In the genomic region with DNA sequence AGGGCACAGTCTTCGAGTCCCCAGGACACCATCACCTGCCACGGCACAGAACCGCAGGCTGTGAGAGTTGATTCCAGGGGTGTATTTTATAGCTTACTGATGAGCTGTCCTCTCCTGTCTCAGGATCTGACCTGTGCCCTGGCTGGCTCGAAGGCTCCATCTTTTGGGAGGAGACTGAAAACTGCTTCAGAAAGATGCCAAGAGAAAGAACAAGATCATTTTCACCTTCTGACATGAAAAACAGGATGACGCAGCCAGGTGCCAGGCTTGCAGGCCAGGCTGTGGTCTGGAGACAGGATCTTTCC, we compare ENCODE assay signal across 25 cellular contexts. TPM values are rescaled to one million over a fixed set of nuclear protein-coding genes. Genes with fewer than 3 reads are reported as not detected.
DNase-seq lines count a peak whose midpoint lies in the region; ATAC-seq and TF ChIP-seq lines count a peak whose summit lies in the region.
"Had no signal": no experiment of that assay in that cellular context is flagged by ENCODE, and none has a peak within 500 bp of the region (broad histone marks: within the 10 kb centered on the region; RNA-seq: fewer than 3 reads in every experiment).

No MANE protein-coding gene starts in this region.

- no peak overlapping the region for H2BK5ac ChIP-seq in IMR-90 (ENCODE audit: low read depth, low read length, poor library complexity, severe bottlenecking)

- peak overlapping the region; percentile 95 for H3K4me2 ChIP-seq in BLaER1
- H3K4me2 ChIP-seq in IMR-90 (ENCODE audit: low read depth, low read length) = no peak overlapping the region

- H3K4ac ChIP-seq in IMR-90 (ENCODE audit: low read depth, low read length) = no peak overlapping the region

- no peak overlapping the region for H3K14ac ChIP-seq in IMR-90 (replicated peaks; ENCODE audit: low read depth, low read length)

- in situ Hi-C loops in IMR-90 (cut with MboI; ENCODE audit: low sequenced_read_pairs) = no loop called here

- intact Hi-C loops in IMR-90 (cut with micrococcal nuclease) = no loop called here
- intact Hi-C loops in sciatic nerve (cut with DNase I) = no loop called here

- peaks cover 36% of the 10 kb centered on the region for H4K20me1 ChIP-seq in BLaER1
- no peaks in the 10 kb centered on the region for H4K20me1 ChIP-seq in IMR-90 (ENCODE audit: insufficient read depth, low read length)

- H3K36me3 ChIP-seq in BLaER1 = no peaks in the 10 kb centered on the region
- H3K36me3 ChIP-seq in IMR-90 (ENCODE audit: control insufficient read depth, insufficient read depth, low read length) = no peaks in the 10 kb centered on the region
- H3K36me3 ChIP-seq: BE2C, SJCRH30 had no signal

- no peak overlapping the region for H2AK9ac ChIP-seq in IMR-90 (replicated peaks; ENCODE audit: low read depth, low read length, poor library complexity)

- H4K5ac ChIP-seq in IMR-90 (ENCODE audit: low read depth, low read length) = no peak overlapping the region

- no peak for TF ChIP-seq POLR2A in IMR-90 (IDR thresholded peaks at IDR 0.05; ENCODE audit: low read depth, low read length)

- H3K18ac ChIP-seq in IMR-90 (ENCODE audit: low read depth, low read length) = no peak overlapping the region

- H3K27ac ChIP-seq in BLaER1 = no peak overlapping the region
- H3K27ac ChIP-seq in IMR-90 (ENCODE audit: insufficient read depth, low read length) = no peak overlapping the region
- H3K27ac ChIP-seq: HL-60, SJCRH30 had no signal

- DNase-seq in IMR-90 (no peak), iPS-NIHi7 (ENCODE audit: extremely low spot score) (peak; percentile 10), sciatic nerve (ENCODE audit: low spot score) (no peak), NCI-H510A treated with DMSO at 0.1 percent for 48 hours (lab: John Stamatoyannopoulos, UW) (no peak), HT-29 (ENCODE audit: low spot score) (no peak)
- DNase-seq: CD4-positive, alpha-beta memory T cell; DMS153; GOT3; KG1; NCI-H1092; NCI-H146; NCI-H2029; NCI-H226; NCI-H524; NCI-H774; SJCRH30 had no signal

- H3K4me3 ChIP-seq in BLaER1 (no peak overlapping the region), IMR-90 (ENCODE audit: insufficient read depth, low read depth, low read length) (no peak overlapping the region)
- H3K4me3 ChIP-seq: SJCRH30 had no signal

- CTCF ChIA-PET in IMR-90 (lab: Yijun Ruan, JAX) = no interaction called here

- BruUV-seq in IMR-90 (replicated peaks; lab: Mats Ljungman, UMichigan) = no TSS peak

- dilution Hi-C loops in IMR-90 (cut with HindIII; ENCODE audit: low sequenced_read_pairs, unreplicated experiment) = no loop called here

- H3K9me1 ChIP-seq in IMR-90 (ENCODE audit: insufficient read depth, low read length) = no peaks in the 10 kb centered on the region

- H3K4me1 ChIP-seq in BLaER1 (peaks cover 32% of the 10 kb centered on the region), IMR-90 (ENCODE audit: control insufficient read depth, insufficient read depth, low read length) (peaks cover 2% of the 10 kb centered on the region; the same call in 1 of the 2 replicates)
- H3K4me1 ChIP-seq: SJCRH30 had no signal

- H3K9me3 ChIP-seq in BLaER1 (peaks cover 12% of the 10 kb centered on the region), IMR-90 (ENCODE audit: control insufficient read depth, insufficient read depth, low read length) (no peaks in the 10 kb centered on the region)
- H3K9me3 ChIP-seq: BE2C, SJCRH30 had no signal

- peaks cover 16% of the 10 kb centered on the region; the same call in 1 of the 2 replicates for H3K27me3 ChIP-seq in BLaER1
- H3K27me3 ChIP-seq in IMR-90 (ENCODE audit: control insufficient read depth, insufficient read depth, low read length) = peaks cover 40% of the 10 kb centered on the region
- H3K27me3 ChIP-seq: BE2C, SJCRH30 had no signal

- H4K8ac ChIP-seq in IMR-90 (ENCODE audit: low read depth in 2 of 2, low read length in 2 of 2) = no peak overlapping the region

- ATAC-seq in IMR-90 (ENCODE audit: low read depth) (no peak), sciatic nerve (peak; percentile 33), GM18519 (IDR thresholded peaks at IDR 0.05; ENCODE audit: low FRiP score, unreplicated experiment) (no peak)
- ATAC-seq: HCT116, Panc1 had no signal

- WGBS in IMR-90 (ENCODE audit: extremely low coverage in 2 of 2, insufficient read length in 1 of 2), 2 experiments = 40% methylated on average over 1 of the region's 5 CpGs; no CpG with 5 or more reads in 1 of the 2 experiments

- H3K9ac ChIP-seq in BLaER1 = no peak overlapping the region
- no peak overlapping the region for H3K9ac ChIP-seq in IMR-90 (ENCODE audit: low read depth, low read length)

- TF ChIP-seq CTCF in IMR-90 (conservative IDR thresholded peaks at IDR 0.05; ENCODE audit: low read depth, low read length) = no peak

- H2BK15ac ChIP-seq in IMR-90 (ENCODE audit: low read depth, low read length) = no peak overlapping the region

- H2AK5ac ChIP-seq in IMR-90 (ENCODE audit: low read depth, low read length) = no peak overlapping the region

- no peak overlapping the region for H3K23ac ChIP-seq in IMR-90 (ENCODE audit: low read depth, low read length)

- TF ChIP-seq RAD21 in IMR-90 (IDR thresholded peaks at IDR 0.05; ENCODE audit: low read length) = no peak

- H3K79me1 ChIP-seq in IMR-90 (ENCODE audit: low read depth in 1 of 2, low read length in 2 of 2) = no peaks in the 10 kb centered on the region

- H2BK120ac ChIP-seq in IMR-90 (ENCODE audit: low read depth, low read length) = no peak overlapping the region

- POLR2A ChIA-PET in IMR-90 (lab: Charles Lee; ENCODE audit: unreplicated experiment) = no interaction called here

- no peak overlapping the region for H4K91ac ChIP-seq in IMR-90 (ENCODE audit: insufficient read depth, low read depth, low read length)

- peak overlapping the region; percentile 72 for H2AFZ ChIP-seq in IMR-90 (replicated peaks; ENCODE audit: low read length, poor library complexity)

- no peak overlapping the region for H3K56ac ChIP-seq in IMR-90 (ENCODE audit: extremely low read depth, insufficient read depth, low read length)

- H2BK20ac ChIP-seq in IMR-90 (ENCODE audit: low read depth, low read length) = no peak overlapping the region

TF ChIP-seq in IMR-90, 13 proteins besides CTCF, POLR2A, EP300 and RAD21:
- no peak for TF ChIP-seq CEBPB (IDR thresholded peaks at IDR 0.05; ENCODE audit: low read depth, low read length)
- TF ChIP-seq FOS (IDR thresholded peaks at IDR 0.05; ENCODE audit: low read depth, low read length) = no peak
- TF ChIP-seq SMC3 (IDR thresholded peaks at IDR 0.05; ENCODE audit: low read depth, low read length) = no peak
- TF ChIP-seq RFX5 (IDR thresholded peaks at IDR 0.05; ENCODE audit: low read depth, low read length) = no peak
- no peak for TF ChIP-seq RCOR1 (IDR thresholded peaks at IDR 0.05; ENCODE audit: insufficient replicate concordance, low read length)
- TF ChIP-seq MXI1 (IDR thresholded peaks at IDR 0.05; ENCODE audit: borderline replicate concordance, low read depth, low read length) = no peak
- TF ChIP-seq, protein P1, sequence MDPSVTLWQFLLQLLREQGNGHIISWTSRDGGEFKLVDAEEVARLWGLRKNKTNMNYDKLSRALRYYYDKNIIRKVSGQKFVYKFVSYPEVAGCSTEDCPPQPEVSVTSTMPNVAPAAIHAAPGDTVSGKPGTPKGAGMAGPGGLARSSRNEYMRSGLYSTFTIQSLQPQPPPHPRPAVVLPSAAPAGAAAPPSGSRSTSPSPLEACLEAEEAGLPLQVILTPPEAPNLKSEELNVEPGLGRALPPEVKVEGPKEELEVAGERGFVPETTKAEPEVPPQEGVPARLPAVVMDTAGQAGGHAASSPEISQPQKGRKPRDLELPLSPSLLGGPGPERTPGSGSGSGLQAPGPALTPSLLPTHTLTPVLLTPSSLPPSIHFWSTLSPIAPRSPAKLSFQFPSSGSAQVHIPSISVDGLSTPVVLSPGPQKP (IDR thresholded peaks at IDR 0.05; ENCODE audit: borderline replicate concordance, low read depth, low read length) = no peak
- TF ChIP-seq, protein P2, sequence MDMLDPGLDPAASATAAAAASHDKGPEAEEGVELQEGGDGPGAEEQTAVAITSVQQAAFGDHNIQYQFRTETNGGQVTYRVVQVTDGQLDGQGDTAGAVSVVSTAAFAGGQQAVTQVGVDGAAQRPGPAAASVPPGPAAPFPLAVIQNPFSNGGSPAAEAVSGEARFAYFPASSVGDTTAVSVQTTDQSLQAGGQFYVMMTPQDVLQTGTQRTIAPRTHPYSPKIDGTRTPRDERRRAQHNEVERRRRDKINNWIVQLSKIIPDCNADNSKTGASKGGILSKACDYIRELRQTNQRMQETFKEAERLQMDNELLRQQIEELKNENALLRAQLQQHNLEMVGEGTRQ (IDR thresholded peaks at IDR 0.05; ENCODE audit: low read depth, low read length) = no peak
- no peak for TF ChIP-seq MAFK (IDR thresholded peaks at IDR 0.05; ENCODE audit: low read depth, low read length)
- TF ChIP-seq MAZ (IDR thresholded peaks at IDR 0.05; ENCODE audit: borderline replicate concordance, low read depth, low read length) = no peak
- TF ChIP-seq BHLHE40 (IDR thresholded peaks at IDR 0.05; ENCODE audit: low read depth, low read length) = no peak
- TF ChIP-seq CHD1 (IDR thresholded peaks at IDR 0.05; ENCODE audit: low read depth, low read length) = no peak
- no peak for TF ChIP-seq NFE2L2 (IDR thresholded peaks at IDR 0.05; ENCODE audit: low read depth, low read length)

RNA-seq across cellular contexts. Expression of gene MRGPRD, which starts 2.2 kb away (rescaled TPM):
- total RNA-seq in IMR-90 (2012; rRNA removed) (not detected in 2 replicates), sciatic nerve (not detected)
- polyA plus RNA-seq in IMR-90 (2012; rRNA removed) = not detected in 2 replicates
- polyA plus RNA-seq in IMR-90 (2012; cell fraction: cytosol; rRNA removed) = not detected in 2 replicates
- not detected in 2 replicates for polyA plus RNA-seq in IMR-90 (2012; cell fraction: nucleus; rRNA removed; ENCODE audit: low replicate concordance)
- not detected in 2 replicates for total RNA-seq in HT-29 (2014; rRNA removed; shearing (Covaris generic))
- total RNA-seq: A673; CD4-positive, alpha-beta memory T cell; G401; HT1080; SJCRH30 had no signal

RNA-seq across cellular contexts. Expression of gene MRGPRF, which starts 34.5 kb away (rescaled TPM):
- total RNA-seq in IMR-90 (2012; rRNA removed) (5.8 and 6.3 TPM in 2 replicates), sciatic nerve (39.5 TPM)
- polyA plus RNA-seq in IMR-90 (2012; rRNA removed) = 27.3 and 28.8 TPM in 2 replicates
- 27.9 and 54.6 TPM in 2 replicates for polyA plus RNA-seq in IMR-90 (2012; cell fraction: cytosol; rRNA removed)
- 17.5 and 36.2 TPM in 2 replicates for polyA plus RNA-seq in IMR-90 (2012; cell fraction: nucleus; rRNA removed; ENCODE audit: low replicate concordance)
- 0.05 TPM in 2 replicates for total RNA-seq in HT-29 (2014; rRNA removed; shearing (Covaris generic))
- total RNA-seq: CD4-positive, alpha-beta memory T cell; G401; HT1080 had no signal
- polyA plus RNA-seq: CD4-positive, alpha-beta memory T cell had no signal
